Comparison of ENCODE assay signal across 8 cellular contexts in the genomic region with DNA sequence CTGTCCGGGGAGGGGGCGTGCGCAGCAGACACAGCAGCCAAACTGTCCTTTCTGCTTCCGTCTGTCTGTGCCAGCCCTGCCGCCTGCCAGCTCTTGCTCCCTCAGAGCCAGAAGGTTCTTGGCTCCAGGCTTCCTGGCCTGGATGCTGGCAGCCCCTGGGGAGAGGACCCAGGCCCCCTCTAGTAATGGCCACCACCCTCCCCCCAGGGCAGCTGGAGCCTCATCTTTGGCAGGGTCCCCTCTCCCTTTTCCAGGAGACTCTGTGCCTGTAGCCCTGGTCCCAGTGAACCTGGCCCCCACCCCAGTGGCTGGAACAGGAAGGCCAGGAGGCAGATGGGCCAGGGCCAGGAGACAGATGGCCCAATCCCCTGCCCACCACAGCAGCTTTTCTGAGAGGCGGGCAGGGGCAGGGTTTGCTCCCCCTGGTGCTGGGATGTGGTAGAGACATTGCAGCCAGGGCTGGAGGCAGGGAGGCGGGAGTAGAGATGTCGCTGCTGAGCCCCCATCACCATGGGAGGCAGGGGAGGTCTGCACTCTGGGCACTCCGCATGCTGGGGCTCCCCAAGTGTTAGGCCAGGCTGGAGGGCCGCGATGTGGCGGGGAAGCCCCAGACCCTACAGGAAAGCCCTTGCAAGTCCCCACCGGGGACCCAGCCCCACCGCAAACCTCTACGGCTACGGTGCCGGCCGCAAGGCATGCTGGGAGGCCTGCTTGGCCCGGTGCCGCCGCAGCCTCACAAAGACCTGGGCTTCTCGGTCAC. TPM values are rescaled to one million over a fixed set of nuclear protein-coding genes. Genes with fewer than 3 reads are reported as not detected.
DNase-seq lines count a peak whose midpoint lies in the region; ATAC-seq and TF ChIP-seq lines count a peak whose summit lies in the region.

No MANE protein-coding gene starts in this region.

- H3K27ac ChIP-seq in angular gyrus (ENCODE audit: low read depth, low read length) (peak overlapping the region; percentile 78), right atrium auricular region (peak overlapping the region; percentile 81 to 88)

- peak; percentile 35 to 78 for TF ChIP-seq CTCF in right atrium auricular region (IDR thresholded peaks at IDR 0.05)

- no peaks in the 10 kb centered on the region for H3K9me3 ChIP-seq in MG63
- no peaks in the 10 kb centered on the region for H3K9me3 ChIP-seq in right atrium auricular region

- ATAC-seq in sciatic nerve (peak; percentile 71), GM21576 (IDR thresholded peaks at IDR 0.05; ENCODE audit: unreplicated experiment) (no peak), GM18867 (IDR thresholded peaks at IDR 0.05; ENCODE audit: unreplicated experiment) (no peak)

- peaks cover 0 to 40% of the 10 kb centered on the region in 2 donors for H3K4me1 ChIP-seq in right atrium auricular region

- H3K27me3 ChIP-seq in MG63, result no peaks in the 10 kb centered on the region
- H3K27me3 ChIP-seq in right atrium auricular region, result no peaks in the 10 kb centered on the region

- H3K36me3 ChIP-seq in MG63, result peaks cover 14% of the 10 kb centered on the region
- peaks cover 34% of the 10 kb centered on the region for H3K36me3 ChIP-seq in right atrium auricular region

- intact Hi-C loops in sciatic nerve (cut with DNase I), result no loop called here

- DNase-seq in DMS153 treated with DMSO at 0.1 percent for 48 hours (lab: John Stamatoyannopoulos, UW; ENCODE audit: unreplicated experiment) (peak; percentile 48), MG63 (peak; percentile 36), T-helper 1 cell (peak; percentile 51 to 58 (median 52)), right atrium auricular region (ENCODE audit: low spot score) (peak; percentile 78), sciatic nerve (ENCODE audit: low spot score) (peak; percentile 80)

- H3K4me3 ChIP-seq in MG63 (no peak overlapping the region), right atrium auricular region (peak overlapping the region; percentile 31 to 47)

RNA-seq across cellular contexts. Expression of gene UNC13D, which starts 16.7 kb away (rescaled TPM):
- total RNA-seq in MG63 (2014; rRNA removed; shearing (Covaris generic); ENCODE audit: low replicate concordance), result 0.20 and 0.23 TPM in 2 replicates
- total RNA-seq in right atrium auricular region (10 to 100 TPM; 11.1 to 25.9 TPM), sciatic nerve (30.9 TPM)

RNA-seq across cellular contexts. Expression of gene WBP2, which starts 27.7 kb away (rescaled TPM):
- 6.6 and 7.9 TPM in 2 replicates for total RNA-seq in MG63 (2014; rRNA removed; shearing (Covaris generic); ENCODE audit: low replicate concordance)
- total RNA-seq in right atrium auricular region (100 to 1,000 TPM in 1 of 2 donors, 10 to 100 TPM in 1; 100.0 to 163 TPM), sciatic nerve (156 TPM)

RNA-seq across cellular contexts. Expression of gene UNK, which starts 42.9 kb away (rescaled TPM):
- 16.0 and 48.1 TPM in 2 replicates for total RNA-seq in MG63 (2014; rRNA removed; shearing (Covaris generic); ENCODE audit: low replicate concordance)
- total RNA-seq in right atrium auricular region (10 to 100 TPM; 18.8 to 25.3 TPM), sciatic nerve (41.4 TPM)

RNA-seq across cellular contexts. Expression of gene TRIM47, which starts 50.9 kb away (rescaled TPM):
- 40.4 and 54.2 TPM in 2 replicates for total RNA-seq in MG63 (2014; rRNA removed; shearing (Covaris generic); ENCODE audit: low replicate concordance)
- 10 to 100 TPM; 16.8 to 24.8 TPM for total RNA-seq in right atrium auricular region
- 50.7 TPM for total RNA-seq in sciatic nerve

Comparison
In these comparisons a context has a peak if more than half of its experiments do, and no peak if none do; other contexts are left out.
1. RNA of gene WBP2, which starts 27.7 kb away (total RNA-seq): 100.0 to 163 TPM in right atrium auricular region and 156 TPM in sciatic nerve (single experiment); 6.6 to 7.9 TPM in MG63; every median in the first group is over 10 times any median in the second.
2. Peak in every context shown above with its lines, with median percentiles within 50 percentile points of each other: DNase-seq.